ENCODE assay signal across 22 cellular contexts in genomic region chr10:15486404-15486803, GRCh38.
DNase-seq lines count a peak whose midpoint lies in the region; ATAC-seq and TF ChIP-seq lines count a peak whose summit lies in the region.
"Had no signal": no experiment of that assay in that cellular context is flagged by ENCODE, and none has a peak within 500 bp of the region (broad histone marks: within the 10 kb centered on the region; RNA-seq: fewer than 3 reads in every experiment).

No MANE protein-coding gene starts in this region.

- in situ Hi-C loops in HAP-1 (cut with MboI; ENCODE audit: low sequenced_read_pairs) = no loop called here

- H3K36me3 Mint-ChIP-seq in stimulated activated effector memory CD8-positive, alpha-beta T cell treated with anti-CD3 and anti-CD28 coated beads, Interleukin-12 subunit alpha, Interleukin-12 subunit beta, amount 100 ng/mL, for 72 hours = no peaks in the 10 kb centered on the region

- no peak overlapping the region for H3K4me3 ChIP-seq in HAP-1
- H3K4me3 ChIP-seq: colonic mucosa, left lung, sigmoid colon, transverse colon had no signal

- H3K9me3 ChIP-seq in HAP-1 = no peaks in the 10 kb centered on the region
- H3K9me3 ChIP-seq: BE2C, colonic mucosa, left lung, sigmoid colon, transverse colon had no signal

- ATAC-seq in sciatic nerve = peak; percentile 36
- ATAC-seq in stimulated activated effector memory CD8-positive, alpha-beta T cell treated with anti-CD3 and anti-CD28 coated beads, Interleukin-12 subunit alpha, Interleukin-12 subunit beta, amount 100 ng/mL, for 72 hours = no peak
- ATAC-seq in HG02571 (IDR thresholded peaks at IDR 0.05; ENCODE audit: unreplicated experiment) = no peak
- no peak for ATAC-seq in omental fat pad (ENCODE audit: low FRiP score)
- ATAC-seq: HepG2 had no signal

- H3K27me3 ChIP-seq in HAP-1 (ENCODE audit: low read depth) = 0 out of 2 replicates have a peak, but pooled peaks cover 2% of the 10 kb centered on the region
- H3K27me3 ChIP-seq: BE2C, colonic mucosa, left lung, transverse colon had no signal

- no peaks in the 10 kb centered on the region for H3K4me1 Mint-ChIP-seq in stimulated activated effector memory CD8-positive, alpha-beta T cell treated with anti-CD3 and anti-CD28 coated beads, Interleukin-12 subunit alpha, Interleukin-12 subunit beta, amount 100 ng/mL, for 72 hours

- intact Hi-C loops in sciatic nerve (cut with DNase I) = loop anchor here (10.0 kb wide), 1 partner anchor 98 kb away; no protein-coding TSS in a partner anchor

- H3K9me3 Mint-ChIP-seq in stimulated activated effector memory CD8-positive, alpha-beta T cell treated with anti-CD3 and anti-CD28 coated beads, Interleukin-12 subunit alpha, Interleukin-12 subunit beta, amount 100 ng/mL, for 72 hours = peaks cover 2% of the 10 kb centered on the region

- no peak overlapping the region for H3K27ac Mint-ChIP-seq in stimulated activated effector memory CD8-positive, alpha-beta T cell treated with anti-CD3 and anti-CD28 coated beads, Interleukin-12 subunit alpha, Interleukin-12 subunit beta, amount 100 ng/mL, for 72 hours

- no peaks in the 10 kb centered on the region for H3K36me3 ChIP-seq in HAP-1 (replicated peaks)
- H3K36me3 ChIP-seq: BE2C, colonic mucosa, left lung, sigmoid colon, transverse colon had no signal

- no peak overlapping the region for H3K4me3 Mint-ChIP-seq in stimulated activated effector memory CD8-positive, alpha-beta T cell treated with anti-CD3 and anti-CD28 coated beads, Interleukin-12 subunit alpha, Interleukin-12 subunit beta, amount 100 ng/mL, for 72 hours

- no peaks in the 10 kb centered on the region for H3K4me1 ChIP-seq in HAP-1
- H3K4me1 ChIP-seq: colonic mucosa, left lung, sigmoid colon had no signal

- no peak for TF ChIP-seq CTCF in omental fat pad (IDR thresholded peaks at IDR 0.05)

- DNase-seq in EH (ENCODE audit: low read depth) (peak; percentile 96), amniotic epithelial cell (ENCODE audit: low read depth) (peak; percentile 48), fibroblast of peridontal ligament (ENCODE audit: extremely low read depth) (peak; percentile 97), sciatic nerve (ENCODE audit: low spot score) (no peak), HAP-1 (ENCODE audit: low spot score in 2 of 2) (no peak), omental fat pad (ENCODE audit: low spot score) (no peak)
- DNase-seq in stimulated activated effector memory CD8-positive, alpha-beta T cell treated with anti-CD3 and anti-CD28 coated beads, Interleukin-12 subunit alpha, Interleukin-12 subunit beta, amount 100 ng/mL, for 72 hours (ENCODE audit: low spot score in 2 of 2) = no peak
- DNase-seq: activated CD4-positive, alpha-beta T cell treated with anti-CD3 and anti-CD28 coated beads, Interleukin-2, amount 50 U/mL, for 48 hours; activated gamma-delta T cell; BE2C; colonic mucosa; left lung; NCI-H1417 treated with DMSO at 0.1 percent for 48 hours; NCI-H2171; nucleus accumbens; Right ventricle myocardium superior; sigmoid colon; stimulated activated naive CD4-positive, alpha-beta T cell treated with Interleukin-2 at 50 U/mL for 16 hours; T-helper 1 cell; transverse colon had no signal

Comparison
In these comparisons a context has a peak if more than half of its experiments do, and no peak if none do; other contexts are left out.
1. DNase-seq: peak in EH (single experiment), amniotic epithelial cell (single experiment) and fibroblast of peridontal ligament (single experiment); none in sciatic nerve (single experiment), stimulated activated effector memory CD8-positive, alpha-beta T cell treated with anti-CD3 and anti-CD28 coated beads, Interleukin-12 subunit alpha, Interleukin-12 subunit beta, amount 100 ng/mL, for 72 hours (0 of 2), HAP-1 (0 of 2) and omental fat pad (single experiment).